30 cellular contexts compared by ENCODE assay signal in the genomic region with DNA sequence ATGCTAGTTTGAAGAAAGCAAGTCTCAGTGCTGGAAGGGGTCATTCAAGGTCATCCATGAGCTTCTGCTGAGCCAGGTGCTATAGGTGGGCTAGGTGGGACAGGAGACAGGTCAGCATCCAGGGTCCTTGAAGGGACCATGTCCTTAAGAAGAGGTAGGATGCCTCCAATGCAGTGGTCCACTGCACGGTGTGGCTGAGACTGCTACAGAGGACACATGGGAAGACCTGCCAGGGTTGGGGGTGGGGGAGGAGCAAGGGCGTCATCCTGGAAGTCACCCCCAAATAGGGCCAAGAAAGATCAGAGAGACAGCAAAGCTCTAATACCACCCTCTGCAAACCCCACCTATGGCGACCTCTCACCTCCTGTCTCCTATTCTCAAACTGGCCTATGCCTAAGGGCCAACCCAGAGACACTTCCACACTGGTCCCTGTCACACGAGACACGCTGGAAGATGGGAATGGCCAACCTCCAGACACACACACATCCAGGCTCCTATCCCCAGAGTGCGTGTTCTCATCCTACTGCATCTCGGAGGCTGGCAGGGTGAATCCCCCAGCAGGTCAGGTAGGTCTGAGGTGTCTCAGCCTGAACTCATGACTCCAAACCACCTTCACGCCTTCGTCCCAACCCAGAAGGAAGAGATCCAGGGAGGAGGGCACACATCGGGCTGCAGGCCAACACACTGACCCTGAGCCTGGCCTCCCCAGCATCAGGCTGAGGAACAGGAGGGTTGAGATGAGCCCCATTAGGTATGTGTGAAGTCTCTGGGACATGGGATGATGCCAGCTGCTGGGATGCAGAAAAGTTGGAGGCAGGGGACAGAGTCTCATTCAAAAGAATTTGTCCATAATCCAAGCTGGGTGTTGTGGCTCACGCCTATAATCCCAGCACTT. TPM values are rescaled to one million over a fixed set of nuclear protein-coding genes. Genes with fewer than 3 reads are reported as not detected.
A peak's percentile ranks its signal among the peaks of the same experiment; 100 is the strongest.
DNase-seq lines count a peak whose midpoint lies in the region; ATAC-seq, FAIRE-seq and TF ChIP-seq lines count a peak whose summit lies in the region.
"Had no signal": no experiment of that assay in that cellular context is flagged by ENCODE, and none has a peak within 500 bp of the region (broad histone marks: within the 10 kb centered on the region; RNA-seq: fewer than 3 reads in every experiment).

No MANE protein-coding gene starts in this region.

- no peaks in the 10 kb centered on the region for H3K27me3 Mint-ChIP-seq in activated CD8-positive, alpha-beta T cell treated with anti-CD3 and anti-CD28 coated beads, Interleukin-2, amount 10 ng/mL, durations not matched to agents 7 days and 5 days (ENCODE audit: low read depth)
- H3K27me3 Mint-ChIP-seq in activated CD8-positive, alpha-beta T cell treated with anti-CD3 and anti-CD28 coated beads for 36 hours = no peaks in the 10 kb centered on the region
- H3K27me3 Mint-ChIP-seq in MCF 10A (ENCODE audit: insufficient read depth, unreplicated experiment) = no peaks in the 10 kb centered on the region
- H3K27me3 Mint-ChIP-seq: activated CD4-positive, alpha-beta memory T cell treated with anti-CD3 and anti-CD28 coated beads for 36 hours; CD8-positive, alpha-beta memory T cell; effector memory CD8-positive, alpha-beta T cell had no signal

- H3K4me2 ChIP-seq in IMR-90 (ENCODE audit: low read depth, low read length) = no peak overlapping the region
- H3K4me2 ChIP-seq in trophoblast cell (ENCODE audit: low read length) = no peak overlapping the region
- H3K4me2 ChIP-seq: GM23338 had no signal

- intact Hi-C loops in activated CD8-positive, alpha-beta T cell treated with anti-CD3 and anti-CD28 coated beads for 36 hours (cut with micrococcal nuclease) = no loop called here
- intact Hi-C loops in IMR-90 (cut with micrococcal nuclease) (no loop called here), kidney (cut with DNase I) (no loop called here), MCF 10A (cut with micrococcal nuclease) (no loop called here)

- DNase-seq in activated CD8-positive, alpha-beta T cell treated with anti-CD3 and anti-CD28 coated beads, Interleukin-2, amount 10 ng/mL, durations not matched to agents 7 days and 5 days = no peak
- DNase-seq in activated CD8-positive, alpha-beta T cell treated with anti-CD3 and anti-CD28 coated beads for 36 hours = no peak
- no peak for DNase-seq in IMR-90
- peak; percentile 41 for DNase-seq in kidney
- DNase-seq in trophoblast cell = no peak
- DNase-seq in NCI-H2081 (lab: John Stamatoyannopoulos, UW) = no peak
- no peak for DNase-seq in NCI-H446 treated with DMSO at 0.1 percent for 48 hours (lab: John Stamatoyannopoulos, UW)
- DNase-seq in MCF 10A (ENCODE audit: unreplicated experiment) = no peak
- DNase-seq: activated CD4-positive, alpha-beta memory T cell treated with anti-CD3 and anti-CD28 coated beads for 36 hours; activated CD4-positive, CD25-positive, alpha-beta regulatory T cell; activated naive CD4-positive, alpha-beta T cell; amygdala; CD8-positive, alpha-beta memory T cell; colonic mucosa; effector memory CD8-positive, alpha-beta T cell; foreskin keratinocyte; Kasumi-1; kidney glomerular epithelial cell; MV-4-11; NCI-H1436 treated with DMSO at 0.1 percent for 48 hours; NCI-H510A treated with DMSO at 0.1 percent for 48 hours; small intestine; stimulated activated CD4-positive, alpha-beta T cell treated with anti-CD3 and anti-CD28 coated beads, Interleukin-1b, Interleukin-23, amount 100 ng/mL, for 48 hours; SW 1271 had no signal

- peak overlapping the region; percentile 41; the same call in 1 of the 2 replicates for H3K27ac ChIP-seq in IMR-90 (ENCODE audit: insufficient read depth, low read length)
- H3K27ac ChIP-seq in kidney (ENCODE audit: low read depth in 2 of 2, low read length in 2 of 2) = no peak overlapping the region
- no peak overlapping the region for H3K27ac ChIP-seq in trophoblast cell (ENCODE audit: low read depth, low read length)
- H3K27ac ChIP-seq: breast epithelium, colonic mucosa, foreskin keratinocyte, neutrophil, tibial artery had no signal

- H3K56ac ChIP-seq in IMR-90 (ENCODE audit: extremely low read depth, insufficient read depth, low read length) = no peak overlapping the region

- in situ Hi-C loops in IMR-90 (cut with MboI; ENCODE audit: low sequenced_read_pairs) = loop anchor here (25.0 kb wide), 1 partner anchor 670 kb away; no protein-coding TSS in a partner anchor

- no peak overlapping the region for H3K4me3 Mint-ChIP-seq in activated CD8-positive, alpha-beta T cell treated with anti-CD3 and anti-CD28 coated beads, Interleukin-2, amount 10 ng/mL, durations not matched to agents 7 days and 5 days
- H3K4me3 Mint-ChIP-seq in activated CD8-positive, alpha-beta T cell treated with anti-CD3 and anti-CD28 coated beads for 36 hours = no peak overlapping the region
- H3K4me3 Mint-ChIP-seq in MCF 10A (ENCODE audit: unreplicated experiment) = no peak overlapping the region
- H3K4me3 Mint-ChIP-seq: activated CD4-positive, alpha-beta memory T cell treated with anti-CD3 and anti-CD28 coated beads for 36 hours; effector memory CD8-positive, alpha-beta T cell; GM23338 had no signal

- no peaks in the 10 kb centered on the region for H4K20me1 ChIP-seq in IMR-90 (ENCODE audit: insufficient read depth, low read length)

- H3K9me3 ChIP-seq in IMR-90 (ENCODE audit: control insufficient read depth, insufficient read depth, low read length) (no peaks in the 10 kb centered on the region), kidney (ENCODE audit: control insufficient read depth in 1 of 2, low read length in 2 of 2) (no peaks in the 10 kb centered on the region), trophoblast cell (ENCODE audit: insufficient read depth, low read depth, low read length) (no peaks in the 10 kb centered on the region)
- H3K9me3 ChIP-seq: breast epithelium, colonic mucosa, heart left ventricle, neutrophil, tibial artery had no signal

- H3K23ac ChIP-seq in IMR-90 (ENCODE audit: low read depth, low read length) (peak overlapping the region; percentile 38; the same call in 1 of the 2 replicates), trophoblast cell (ENCODE audit: low read length) (no peak overlapping the region)

- peak overlapping the region; percentile 6 for H3K27ac Mint-ChIP-seq in activated CD8-positive, alpha-beta T cell treated with anti-CD3 and anti-CD28 coated beads, Interleukin-2, amount 10 ng/mL, durations not matched to agents 7 days and 5 days
- no peak overlapping the region for H3K27ac Mint-ChIP-seq in activated CD8-positive, alpha-beta T cell treated with anti-CD3 and anti-CD28 coated beads for 36 hours
- H3K27ac Mint-ChIP-seq in MCF 10A (ENCODE audit: low read depth, unreplicated experiment) = no peak overlapping the region
- H3K27ac Mint-ChIP-seq: activated CD4-positive, alpha-beta memory T cell treated with anti-CD3 and anti-CD28 coated beads for 36 hours; effector memory CD8-positive, alpha-beta T cell; GM23338 had no signal

- peaks cover 27% of the 10 kb centered on the region for H3K4me1 Mint-ChIP-seq in activated CD8-positive, alpha-beta T cell treated with anti-CD3 and anti-CD28 coated beads, Interleukin-2, amount 10 ng/mL, durations not matched to agents 7 days and 5 days (ENCODE audit: low read depth)
- peaks cover 13% of the 10 kb centered on the region for H3K4me1 Mint-ChIP-seq in activated CD8-positive, alpha-beta T cell treated with anti-CD3 and anti-CD28 coated beads for 36 hours (ENCODE audit: low read depth)
- H3K4me1 Mint-ChIP-seq in MCF 10A (ENCODE audit: insufficient read depth, unreplicated experiment) = peaks cover 12% of the 10 kb centered on the region

- no peak for TF ChIP-seq CTCF in activated CD8-positive, alpha-beta T cell treated with anti-CD3 and anti-CD28 coated beads for 36 hours (IDR thresholded peaks at IDR 0.05)
- TF ChIP-seq CTCF in IMR-90 (conservative IDR thresholded peaks at IDR 0.05; ENCODE audit: low read depth, low read length) (no peak), kidney (IDR thresholded peaks at IDR 0.05; ENCODE audit: borderline replicate concordance, extremely low read depth, insufficient read depth) (no peak), MCF 10A (IDR thresholded peaks at IDR 0.05; ENCODE audit: unreplicated experiment) (no peak)

- peaks cover 0 to 10% of the 10 kb centered on the region in 2 experiments; a peak in 2 of 4 replicates for H3K79me1 ChIP-seq in IMR-90 (ENCODE audit: low read depth in 1 of 2, low read length in 2 of 2)
- no peaks in the 10 kb centered on the region for H3K79me1 ChIP-seq in trophoblast cell (ENCODE audit: low read length)

- no peaks in the 10 kb centered on the region for H3K9me3 Mint-ChIP-seq in activated CD8-positive, alpha-beta T cell treated with anti-CD3 and anti-CD28 coated beads, Interleukin-2, amount 10 ng/mL, durations not matched to agents 7 days and 5 days (ENCODE audit: insufficient read depth)
- no peaks in the 10 kb centered on the region for H3K9me3 Mint-ChIP-seq in activated CD8-positive, alpha-beta T cell treated with anti-CD3 and anti-CD28 coated beads for 36 hours
- no peaks in the 10 kb centered on the region for H3K9me3 Mint-ChIP-seq in MCF 10A (ENCODE audit: unreplicated experiment)
- H3K9me3 Mint-ChIP-seq: activated CD4-positive, alpha-beta memory T cell treated with anti-CD3 and anti-CD28 coated beads for 36 hours; CD8-positive, alpha-beta memory T cell; effector memory CD8-positive, alpha-beta T cell; GM23338 had no signal

- peak overlapping the region; percentile 80 for H3K4ac ChIP-seq in IMR-90 (ENCODE audit: low read depth, low read length)
- no peak overlapping the region for H3K4ac ChIP-seq in trophoblast cell (ENCODE audit: low read depth, low read length)

- dilution Hi-C loops in IMR-90 (cut with HindIII; ENCODE audit: low sequenced_read_pairs, unreplicated experiment) = no loop called here

- H4K8ac ChIP-seq in IMR-90 (ENCODE audit: low read depth in 2 of 2, low read length in 2 of 2) (peak overlapping the region in 1 of 2 experiments; percentile 16; a peak in 1 of 4 replicates), trophoblast cell (ENCODE audit: low read depth, low read length) (no peak overlapping the region)

- H3K9ac ChIP-seq in IMR-90 (ENCODE audit: low read depth, low read length) (no peak overlapping the region), kidney (ENCODE audit: low read length in 2 of 2) (no peak overlapping the region), trophoblast cell (ENCODE audit: low read length) (no peak overlapping the region)

- H4K91ac ChIP-seq in IMR-90 (ENCODE audit: insufficient read depth, low read depth, low read length) (peak overlapping the region; percentile 50), trophoblast cell (ENCODE audit: low read depth, low read length) (no peak overlapping the region)

- H2BK15ac ChIP-seq in IMR-90 (ENCODE audit: low read depth, low read length) = peak overlapping the region; percentile 76; the same call in 1 of the 3 replicates

- peak overlapping the region; percentile 83 for H2BK20ac ChIP-seq in IMR-90 (ENCODE audit: low read depth, low read length)

- no peaks in the 10 kb centered on the region for H3K79me2 ChIP-seq in trophoblast cell (ENCODE audit: control insufficient read depth, insufficient read depth, low read length, poor library complexity)

- ATAC-seq in activated CD8-positive, alpha-beta T cell treated with anti-CD3 and anti-CD28 coated beads, Interleukin-2, amount 10 ng/mL, durations not matched to agents 7 days and 5 days = no peak
- no peak for ATAC-seq in activated CD8-positive, alpha-beta T cell treated with anti-CD3 and anti-CD28 coated beads for 36 hours
- no peak for ATAC-seq in IMR-90 (ENCODE audit: low read depth)
- ATAC-seq: effector memory CD8-positive, alpha-beta T cell; esophagus mucosa; foreskin keratinocyte; GM23338; heart left ventricle had no signal

- no peak overlapping the region for H4K5ac ChIP-seq in IMR-90 (ENCODE audit: low read depth, low read length)

- H3K14ac ChIP-seq in IMR-90 (replicated peaks; ENCODE audit: low read depth, low read length) (no peak overlapping the region), trophoblast cell (ENCODE audit: low read length) (no peak overlapping the region)

- H2BK120ac ChIP-seq in IMR-90 (ENCODE audit: low read depth, low read length) = peak overlapping the region; percentile 54
- no peak overlapping the region for H2BK120ac ChIP-seq in trophoblast cell (ENCODE audit: insufficient read depth, low read length, poor library complexity)

- H3K27me3 ChIP-seq in IMR-90 (ENCODE audit: control insufficient read depth, insufficient read depth, low read length) = no peaks in the 10 kb centered on the region
- no peaks in the 10 kb centered on the region for H3K27me3 ChIP-seq in trophoblast cell (ENCODE audit: insufficient read depth, low read length)
- H3K27me3 ChIP-seq: breast epithelium, colonic mucosa, foreskin keratinocyte, heart left ventricle, neutrophil, tibial artery had no signal

- CTCF ChIA-PET in activated CD8-positive, alpha-beta T cell treated with anti-CD3 and anti-CD28 coated beads, Interleukin-2, amount 10 ng/mL, durations not matched to agents 7 days and 5 days (lab: Charles Lee) = interaction anchor here (1.6 kb wide), 1 partner anchor 12 kb away, joined by 3 read pairs; no protein-coding TSS in a partner anchor
- CTCF ChIA-PET in activated CD8-positive, alpha-beta T cell treated with anti-CD3 and anti-CD28 coated beads for 36 hours (lab: Charles Lee) = interaction anchor here (3.8 kb wide), 1 partner anchor 13 kb away, joined by 17 read pairs; no protein-coding TSS in a partner anchor
- CTCF ChIA-PET in IMR-90 (lab: Yijun Ruan, JAX) (no interaction called here), MCF 10A (lab: Yijun Ruan, JAX) (interaction anchor here (0.6 to 1.4 kb wide), 3 partner anchors 27 to 119 kb away, joined by 3 to 4 read pairs (median 4); no protein-coding TSS in a partner anchor)

- no peak overlapping the region for H2BK12ac ChIP-seq in trophoblast cell (ENCODE audit: low read length)

- no peak for TF ChIP-seq RAD21 in IMR-90 (IDR thresholded peaks at IDR 0.05; ENCODE audit: low read length)

- no peak for FAIRE-seq in kidney (lab: Jason Lieb, UNC)
- FAIRE-seq: small intestine had no signal

- H3K4me3 ChIP-seq in IMR-90 (ENCODE audit: insufficient read depth, low read depth, low read length) (no peak overlapping the region), kidney (ENCODE audit: low read length in 2 of 2) (no peak overlapping the region), trophoblast cell (ENCODE audit: low read depth, low read length) (no peak overlapping the region)
- H3K4me3 ChIP-seq: breast epithelium, colonic mucosa, GM23338, heart left ventricle, tibial artery had no signal

- peaks cover 27% of the 10 kb centered on the region for H3K4me1 ChIP-seq in IMR-90 (ENCODE audit: control insufficient read depth, insufficient read depth, low read length)
- peaks cover 0 to 5% of the 10 kb centered on the region in 2 donors for H3K4me1 ChIP-seq in kidney (ENCODE audit: control insufficient read depth in 1 of 2, insufficient read depth in 1 of 2, low read depth in 1 of 2, low read length in 2 of 2)
- H3K4me1 ChIP-seq in trophoblast cell (ENCODE audit: control insufficient read depth in 1 of 2, insufficient read depth in 2 of 2, low read length in 2 of 2) = peaks cover 3 to 5% of the 10 kb centered on the region in 2 experiments
- H3K4me1 ChIP-seq: breast epithelium, colonic mucosa, foreskin keratinocyte had no signal

- H3K18ac ChIP-seq in IMR-90 (ENCODE audit: low read depth, low read length) (no peak overlapping the region), trophoblast cell (ENCODE audit: low read length) (no peak overlapping the region)

- peaks cover 3% of the 10 kb centered on the region for H3K36me3 Mint-ChIP-seq in activated CD8-positive, alpha-beta T cell treated with anti-CD3 and anti-CD28 coated beads, Interleukin-2, amount 10 ng/mL, durations not matched to agents 7 days and 5 days (ENCODE audit: low read depth)
- H3K36me3 Mint-ChIP-seq in activated CD8-positive, alpha-beta T cell treated with anti-CD3 and anti-CD28 coated beads for 36 hours (ENCODE audit: low read depth) = no peaks in the 10 kb centered on the region
- peaks cover 1% of the 10 kb centered on the region for H3K36me3 Mint-ChIP-seq in MCF 10A (ENCODE audit: insufficient read depth, unreplicated experiment)
- H3K36me3 Mint-ChIP-seq: activated CD4-positive, alpha-beta memory T cell treated with anti-CD3 and anti-CD28 coated beads for 36 hours; CD8-positive, alpha-beta memory T cell had no signal

- peak overlapping the region; percentile 9 for H2AK9ac ChIP-seq in IMR-90 (replicated peaks; ENCODE audit: low read depth, low read length, poor library complexity)

- BruUV-seq in IMR-90 (replicated peaks; lab: Mats Ljungman, UMichigan) (no TSS peak), MCF 10A (replicated peaks; lab: Mats Ljungman, UMichigan) (no TSS peak)

- H2BK5ac ChIP-seq in IMR-90 (ENCODE audit: low read depth, low read length, poor library complexity, severe bottlenecking) = peak overlapping the region; percentile 43
- H2BK5ac ChIP-seq in trophoblast cell (ENCODE audit: low read depth, low read length, poor library complexity) = no peak overlapping the region

- peaks cover 30% of the 10 kb centered on the region for H3K9me1 ChIP-seq in IMR-90 (ENCODE audit: insufficient read depth, low read length)

- H4K12ac ChIP-seq in trophoblast cell (ENCODE audit: low read depth, low read length) = no peak overlapping the region

- H3K36me3 ChIP-seq in IMR-90 (ENCODE audit: control insufficient read depth, insufficient read depth, low read length) (no peaks in the 10 kb centered on the region), kidney (ENCODE audit: control insufficient read depth in 1 of 2, insufficient read depth in 2 of 2, low read length in 2 of 2) (no peaks in the 10 kb centered on the region), trophoblast cell (ENCODE audit: control insufficient read depth in 1 of 2, insufficient read depth in 2 of 2, low read length in 2 of 2) (no peaks in the 10 kb centered on the region)
- H3K36me3 ChIP-seq: breast epithelium, colonic mucosa, heart left ventricle, neutrophil, tibial artery had no signal

- H2AFZ ChIP-seq in IMR-90 (replicated peaks; ENCODE audit: low read length, poor library complexity) (peak overlapping the region; percentile 63), trophoblast cell (ENCODE audit: insufficient read depth, low read length, poor library complexity) (no peak overlapping the region)
- H2AFZ ChIP-seq: GM23338 had no signal

- H2AK5ac ChIP-seq in IMR-90 (ENCODE audit: low read depth, low read length) = peak overlapping the region; percentile 93
- H2AK5ac ChIP-seq in trophoblast cell (ENCODE audit: low read length) = peak overlapping the region; percentile 18

- 100% methylated on average over 3 of the region's 11 CpGs; no CpG with 5 or more reads in 1 of the 2 experiments for WGBS in IMR-90 (ENCODE audit: extremely low coverage in 2 of 2, insufficient read length in 1 of 2), 2 experiments
- no CpG with 5 or more reads among the region's 11 CpGs for WGBS in trophoblast cell (ENCODE audit: extremely low coverage, insufficient coverage, insufficient read length)

- no peak for TF ChIP-seq POLR2A in IMR-90 (IDR thresholded peaks at IDR 0.05; ENCODE audit: low read depth, low read length)

- POLR2A ChIA-PET in activated CD8-positive, alpha-beta T cell treated with anti-CD3 and anti-CD28 coated beads, Interleukin-2, amount 10 ng/mL, durations not matched to agents 7 days and 5 days (lab: Charles Lee) = interaction anchor here (1.9 kb wide), 1 partner anchor 13 kb away, joined by 8 read pairs; the partner anchor contains the start of genes MEPCE and ZCWPW1
- POLR2A ChIA-PET in activated CD8-positive, alpha-beta T cell treated with anti-CD3 and anti-CD28 coated beads for 36 hours (lab: Charles Lee) = no interaction called here
- POLR2A ChIA-PET in IMR-90 (lab: Charles Lee; ENCODE audit: unreplicated experiment) (no interaction called here), MCF 10A (lab: Yijun Ruan, JAX) (interaction anchor here (0.6 to 1.6 kb wide), 2 partner anchors 14 to 264 kb away, joined by 3 read pairs; partner anchors contain the start of genes POP7 and ZCWPW1)

RNA-seq across cellular contexts. Expression of gene PPP1R35, which starts 5.6 kb away (rescaled TPM):
- 10 to 100 TPM; 84.0 to 90.1 TPM for total RNA-seq in activated CD8-positive, alpha-beta T cell treated with anti-CD3 and anti-CD28 coated beads, Interleukin-2, amount 10 ng/mL, durations not matched to agents 7 days and 5 days
- total RNA-seq in activated CD8-positive, alpha-beta T cell treated with anti-CD3 and anti-CD28 coated beads for 36 hours = 10 to 100 TPM; 63.4 to 67.8 TPM
- total RNA-seq in IMR-90 (2012; rRNA removed) (5.6 and 7.8 TPM in 2 replicates), kidney (41.7 TPM), MCF 10A (2022) (38.5 and 45.3 TPM in 2 replicates)
- polyA plus RNA-seq in IMR-90 (2012; rRNA removed) (25.5 and 36.7 TPM in 2 replicates), kidney (ENCODE audit: insufficient read depth, low read depth, low replicate concordance) (40.2 TPM)
- polyA plus RNA-seq in IMR-90 (2012; cell fraction: cytosol; rRNA removed) = 19.4 and 32.1 TPM in 2 replicates
- 103 and 138 TPM in 2 replicates for polyA plus RNA-seq in IMR-90 (2012; cell fraction: nucleus; rRNA removed; ENCODE audit: low replicate concordance)
- polyA plus RNA-seq in trophoblast cell (2013) = 42.2 and 45.3 TPM in 2 replicates

RNA-seq across cellular contexts. Expression of gene MEPCE, which starts 12.3 kb away (rescaled TPM):
- total RNA-seq in activated CD8-positive, alpha-beta T cell treated with anti-CD3 and anti-CD28 coated beads, Interleukin-2, amount 10 ng/mL, durations not matched to agents 7 days and 5 days = 10 to 100 TPM; 40.4 to 45.4 TPM
- total RNA-seq in activated CD8-positive, alpha-beta T cell treated with anti-CD3 and anti-CD28 coated beads for 36 hours = 10 to 100 TPM; 38.3 to 38.8 TPM
- total RNA-seq in IMR-90 (2012; rRNA removed) (20.3 and 22.9 TPM in 2 replicates), kidney (47.2 TPM), MCF 10A (2022) (42.8 and 59.9 TPM in 2 replicates)
- polyA plus RNA-seq in IMR-90 (2012; rRNA removed) (17.6 and 18.2 TPM in 2 replicates), kidney (ENCODE audit: insufficient read depth, low read depth, low replicate concordance) (33.4 TPM)
- polyA plus RNA-seq in IMR-90 (2012; cell fraction: cytosol; rRNA removed) = 13.7 and 14.6 TPM in 2 replicates
- 23.5 and 26.5 TPM in 2 replicates for polyA plus RNA-seq in IMR-90 (2012; cell fraction: nucleus; rRNA removed; ENCODE audit: low replicate concordance)
- polyA plus RNA-seq in trophoblast cell (2013) = 21.4 and 21.7 TPM in 2 replicates

RNA-seq across cellular contexts. Expression of gene ZCWPW1, which starts 13.4 kb away (rescaled TPM):
- 1 to 10 TPM; 2.6 to 2.8 TPM for total RNA-seq in activated CD8-positive, alpha-beta T cell treated with anti-CD3 and anti-CD28 coated beads, Interleukin-2, amount 10 ng/mL, durations not matched to agents 7 days and 5 days
- total RNA-seq in activated CD8-positive, alpha-beta T cell treated with anti-CD3 and anti-CD28 coated beads for 36 hours = 1 to 10 TPM; 2.5 to 3.6 TPM
- total RNA-seq in IMR-90 (2012; rRNA removed) = 0.56 and 0.72 TPM in 2 replicates
- polyA plus RNA-seq in IMR-90 (2012; rRNA removed) = 0.76 and 1.3 TPM in 2 replicates
- polyA plus RNA-seq in IMR-90 (2012; cell fraction: cytosol; rRNA removed) = 0.37 and 0.51 TPM in 2 replicates
- polyA plus RNA-seq in IMR-90 (2012; cell fraction: nucleus; rRNA removed; ENCODE audit: low replicate concordance) = 1.3 and 2.5 TPM in 2 replicates
- 3.0 TPM for total RNA-seq in kidney
- polyA plus RNA-seq in kidney (ENCODE audit: insufficient read depth, low read depth, low replicate concordance) = 7.9 TPM
- polyA plus RNA-seq in trophoblast cell (2013) = 1.6 and 2.0 TPM in 2 replicates
- 6.5 and 8.5 TPM in 2 replicates for total RNA-seq in MCF 10A (2022)

RNA-seq across cellular contexts. Expression of gene SPACDR, which starts 22.2 kb away (rescaled TPM):
- 1 to 10 TPM; 2.7 to 3.6 TPM for total RNA-seq in activated CD8-positive, alpha-beta T cell treated with anti-CD3 and anti-CD28 coated beads, Interleukin-2, amount 10 ng/mL, durations not matched to agents 7 days and 5 days
- total RNA-seq in activated CD8-positive, alpha-beta T cell treated with anti-CD3 and anti-CD28 coated beads for 36 hours = 1 to 10 TPM; 3.7 to 4.6 TPM
- total RNA-seq in IMR-90 (2012; rRNA removed) (0.54 and 1.1 TPM in 2 replicates), kidney (0.54 TPM), MCF 10A (2022) (0.49 and 0.74 TPM in 2 replicates)
- polyA plus RNA-seq in IMR-90 (2012; rRNA removed) (1.3 and 2.1 TPM in 2 replicates), kidney (ENCODE audit: insufficient read depth, low read depth, low replicate concordance) (not detected)
- polyA plus RNA-seq in IMR-90 (2012; cell fraction: cytosol; rRNA removed) = 2.3 and 3.1 TPM in 2 replicates
- 8.7 and 10.3 TPM in 2 replicates for polyA plus RNA-seq in IMR-90 (2012; cell fraction: nucleus; rRNA removed; ENCODE audit: low replicate concordance)
- 1.1 TPM in 2 replicates for polyA plus RNA-seq in trophoblast cell (2013)
- total RNA-seq: breast epithelium had no signal

RNA-seq across cellular contexts. Expression of gene TSC22D4, which starts 37.1 kb away (rescaled TPM):
- 100 to 1,000 TPM; 129 to 132 TPM for total RNA-seq in activated CD8-positive, alpha-beta T cell treated with anti-CD3 and anti-CD28 coated beads, Interleukin-2, amount 10 ng/mL, durations not matched to agents 7 days and 5 days
- total RNA-seq in activated CD8-positive, alpha-beta T cell treated with anti-CD3 and anti-CD28 coated beads for 36 hours = 10 to 100 TPM; 92.6 to 94.2 TPM
- total RNA-seq in IMR-90 (2012; rRNA removed) (9.3 and 10.0 TPM in 2 replicates), kidney (61.5 TPM), MCF 10A (2022) (36.0 and 43.8 TPM in 2 replicates)
- polyA plus RNA-seq in IMR-90 (2012; rRNA removed) (29.9 and 32.4 TPM in 2 replicates), kidney (ENCODE audit: insufficient read depth, low read depth, low replicate concordance) (67.0 TPM)
- 30.1 and 48.3 TPM in 2 replicates for polyA plus RNA-seq in IMR-90 (2012; cell fraction: cytosol; rRNA removed)
- polyA plus RNA-seq in IMR-90 (2012; cell fraction: nucleus; rRNA removed; ENCODE audit: low replicate concordance) = 39.6 and 90.8 TPM in 2 replicates
- 24.3 and 24.6 TPM in 2 replicates for polyA plus RNA-seq in trophoblast cell (2013)

Comparison
In these comparisons a context has a peak if more than half of its experiments do, and no peak if none do; other contexts are left out.
1. POLR2A ChIA-PET loops: an anchor here in activated CD8-positive, alpha-beta T cell treated with anti-CD3 and anti-CD28 coated beads, Interleukin-2, amount 10 ng/mL, durations not matched to agents 7 days and 5 days (1.9 kb wide) and MCF 10A (0.6 to 1.6 kb wide); none called in activated CD8-positive, alpha-beta T cell treated with anti-CD3 and anti-CD28 coated beads for 36 hours and IMR-90.